In the genomic region with DNA sequence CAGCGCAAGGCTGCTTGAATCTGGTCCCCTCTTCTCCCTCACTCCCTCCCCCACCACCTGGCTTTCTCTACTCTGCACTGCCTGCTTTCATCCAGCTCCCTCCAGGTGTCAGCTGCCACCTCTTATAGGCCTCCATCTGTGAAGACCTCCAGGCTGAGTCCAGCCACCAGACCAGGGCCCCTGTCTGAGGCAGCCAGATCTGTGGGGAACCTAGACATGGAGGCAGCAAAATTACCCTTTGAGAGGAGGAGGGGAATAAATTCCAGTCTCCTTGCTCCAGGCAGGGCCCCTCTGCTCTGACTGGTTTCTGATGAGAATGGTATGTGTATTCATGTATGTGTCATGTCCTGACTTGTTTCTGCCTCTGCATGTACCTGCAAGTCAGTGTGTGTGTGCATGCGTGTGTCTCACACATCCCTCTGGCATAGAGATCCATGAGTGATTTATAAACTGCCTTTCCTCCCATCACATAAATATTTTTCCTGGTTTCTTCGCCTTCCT, we compare ENCODE assay signal across 10 cellular contexts. TPM values are rescaled to one million over a fixed set of nuclear protein-coding genes. Genes with fewer than 3 reads are reported as not detected.
DNase-seq lines count a peak whose midpoint lies in the region; ATAC-seq and TF ChIP-seq lines count a peak whose summit lies in the region.
"Had no signal": no experiment of that assay in that cellular context is flagged by ENCODE, and none has a peak within 500 bp of the region (broad histone marks: within the 10 kb centered on the region; RNA-seq: fewer than 3 reads in every experiment).

No MANE protein-coding gene starts in this region.

- H2AFZ ChIP-seq in GM23338, result no peak overlapping the region

- no peaks in the 10 kb centered on the region for H3K9me2 ChIP-seq in GM23338 (ENCODE audit: insufficient read depth)

- H4K20me1 ChIP-seq in GM23338 (replicated peaks; ENCODE audit: insufficient read depth), result no peaks in the 10 kb centered on the region

- TF ChIP-seq CTCF in GM23338 (conservative IDR thresholded peaks at IDR 0.05; ENCODE audit: low read depth in 2 of 2) (no peak), breast epithelium (IDR thresholded peaks at IDR 0.05) (no peak), left lung (IDR thresholded peaks at IDR 0.05) (no peak)

- peaks cover 23% of the 10 kb centered on the region for H3K27me3 Mint-ChIP-seq in GM23338 (ENCODE audit: insufficient read depth, low read depth, poor library complexity)

- ATAC-seq in GM23338, result no peak; the same call in 2 of the 3 replicates
- ATAC-seq in left lung, result peak; percentile 30
- ATAC-seq in HG03025 (IDR thresholded peaks at IDR 0.05; ENCODE audit: low FRiP score, unreplicated experiment), result no peak
- no peak for ATAC-seq in HG02610 (IDR thresholded peaks at IDR 0.05; ENCODE audit: unreplicated experiment)
- ATAC-seq in HG02885 (IDR thresholded peaks at IDR 0.05; ENCODE audit: poor library complexity, unreplicated experiment), result no peak

- no peaks in the 10 kb centered on the region for H3K9me3 ChIP-seq in breast epithelium
- H3K9me3 ChIP-seq in left lung, result no peaks in the 10 kb centered on the region

- no peaks in the 10 kb centered on the region; the same call in 2 of the 3 replicates for H3K9me3 Mint-ChIP-seq in GM23338

- intact Hi-C loops in breast epithelium (cut with DNase I; ENCODE audit: low total_unique reads) (no loop called here), left lung (cut with DNase I) (no loop called here), posterior vena cava (cut with DNase I) (no loop called here)

- H3K4me1 ChIP-seq in GM23338 (ENCODE audit: insufficient read depth) (peaks cover 60% of the 10 kb centered on the region), breast epithelium (peaks cover 3 to 9% of the 10 kb centered on the region in 2 donors), left lung (peaks cover 15 to 69% of the 10 kb centered on the region in 2 donors)

- peak overlapping the region; percentile 89 for H3K27ac Mint-ChIP-seq in GM23338

- H3K27me3 ChIP-seq in GM23338 (ENCODE audit: insufficient read depth) (no peaks in the 10 kb centered on the region), breast epithelium (no peaks in the 10 kb centered on the region), left lung (no peaks in the 10 kb centered on the region)

- no peak for TF ChIP-seq POLR2A in breast epithelium (IDR thresholded peaks at IDR 0.05)

- H3K4me2 ChIP-seq in GM23338, result peak overlapping the region; percentile 55; the same call in 1 of the 2 replicates

- H3K36me3 ChIP-seq in GM23338 (ENCODE audit: insufficient read depth) (no peaks in the 10 kb centered on the region), breast epithelium (no peaks in the 10 kb centered on the region), left lung (no peaks in the 10 kb centered on the region)

- H3K4me3 ChIP-seq in GM23338, result no peak overlapping the region
- no peak overlapping the region for H3K4me3 ChIP-seq in breast epithelium
- H3K4me3 ChIP-seq in left lung, result no peak overlapping the region

- peaks cover 9% of the 10 kb centered on the region; the same call in 1 of the 3 replicates for H3K36me3 Mint-ChIP-seq in GM23338 (ENCODE audit: low read depth)

- no peak overlapping the region for H3K4me3 Mint-ChIP-seq in GM23338

- H3F3A ChIP-seq in GM23338 (replicated peaks; ENCODE audit: low read depth), result peaks cover 11% of the 10 kb centered on the region; the same call in 1 of the 2 replicates

- DNase-seq in AG08396 (ENCODE audit: low spot score) (peak; percentile 47), GM23338 (ENCODE audit: low spot score) (no peak), breast epithelium (ENCODE audit: low spot score in 2 of 2) (peak in 1 of 2 donors; percentile 85), left lung (no peak), posterior vena cava (ENCODE audit: low spot score) (no peak)
- DNase-seq: NCI-H2029, nucleus accumbens had no signal

- H3K4me1 Mint-ChIP-seq in GM23338, result peaks cover 70% of the 10 kb centered on the region

- H3K27ac ChIP-seq in GM23338 (ENCODE audit: low read depth), result peak overlapping the region; percentile 90
- peak overlapping the region; percentile 78 to 79 for H3K27ac ChIP-seq in breast epithelium
- peak overlapping the region; percentile 19 to 53 for H3K27ac ChIP-seq in left lung

- peaks cover 31% of the 10 kb centered on the region for H3K79me2 ChIP-seq in GM23338 (replicated peaks; ENCODE audit: insufficient read depth)

TF ChIP-seq in GM23338, 12 proteins besides CTCF, POLR2A, EP300 and RAD21:
- no peak for TF ChIP-seq ZNF114 (CRISPR knock-in tag; IDR thresholded peaks at IDR 0.05)
- TF ChIP-seq ETS1 (IDR thresholded peaks at IDR 0.05), result no peak
- TF ChIP-seq JUNB (IDR thresholded peaks at IDR 0.05; ENCODE audit: unreplicated experiment), result no peak
- TF ChIP-seq, protein P1, sequence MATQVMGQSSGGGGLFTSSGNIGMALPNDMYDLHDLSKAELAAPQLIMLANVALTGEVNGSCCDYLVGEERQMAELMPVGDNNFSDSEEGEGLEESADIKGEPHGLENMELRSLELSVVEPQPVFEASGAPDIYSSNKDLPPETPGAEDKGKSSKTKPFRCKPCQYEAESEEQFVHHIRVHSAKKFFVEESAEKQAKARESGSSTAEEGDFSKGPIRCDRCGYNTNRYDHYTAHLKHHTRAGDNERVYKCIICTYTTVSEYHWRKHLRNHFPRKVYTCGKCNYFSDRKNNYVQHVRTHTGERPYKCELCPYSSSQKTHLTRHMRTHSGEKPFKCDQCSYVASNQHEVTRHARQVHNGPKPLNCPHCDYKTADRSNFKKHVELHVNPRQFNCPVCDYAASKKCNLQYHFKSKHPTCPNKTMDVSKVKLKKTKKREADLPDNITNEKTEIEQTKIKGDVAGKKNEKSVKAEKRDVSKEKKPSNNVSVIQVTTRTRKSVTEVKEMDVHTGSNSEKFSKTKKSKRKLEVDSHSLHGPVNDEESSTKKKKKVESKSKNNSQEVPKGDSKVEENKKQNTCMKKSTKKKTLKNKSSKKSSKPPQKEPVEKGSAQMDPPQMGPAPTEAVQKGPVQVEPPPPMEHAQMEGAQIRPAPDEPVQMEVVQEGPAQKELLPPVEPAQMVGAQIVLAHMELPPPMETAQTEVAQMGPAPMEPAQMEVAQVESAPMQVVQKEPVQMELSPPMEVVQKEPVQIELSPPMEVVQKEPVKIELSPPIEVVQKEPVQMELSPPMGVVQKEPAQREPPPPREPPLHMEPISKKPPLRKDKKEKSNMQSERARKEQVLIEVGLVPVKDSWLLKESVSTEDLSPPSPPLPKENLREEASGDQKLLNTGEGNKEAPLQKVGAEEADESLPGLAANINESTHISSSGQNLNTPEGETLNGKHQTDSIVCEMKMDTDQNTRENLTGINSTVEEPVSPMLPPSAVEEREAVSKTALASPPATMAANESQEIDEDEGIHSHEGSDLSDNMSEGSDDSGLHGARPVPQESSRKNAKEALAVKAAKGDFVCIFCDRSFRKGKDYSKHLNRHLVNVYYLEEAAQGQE (IDR thresholded peaks at IDR 0.05; ENCODE audit: unreplicated experiment), result no peak

RNA-seq across cellular contexts. Expression of gene MINK1, which starts 21.1 kb away (rescaled TPM):
- 42.1 and 54.9 TPM in 2 replicates for total RNA-seq in GM23338 (2014; rRNA removed; shearing (Covaris generic))
- polyA plus RNA-seq in GM23338 (2016; fragmentation: Nextera tagmentation; extraction: Ambion mirVana), result 17.3 and 19.4 TPM in 2 replicates
- 10 to 100 TPM; 25.9 to 58.7 (median 42.0) TPM for total RNA-seq in breast epithelium
- total RNA-seq in left lung, result 10 to 100 TPM; 84.1 to 85.4 TPM
- total RNA-seq in posterior vena cava, result 10 to 100 TPM; 53.3 to 67.0 TPM

RNA-seq across cellular contexts. Expression of gene C17orf107, which starts 45.1 kb away (rescaled TPM):
- 3.6 and 5.9 TPM in 2 replicates for total RNA-seq in GM23338 (2014; rRNA removed; shearing (Covaris generic))
- 0.78 and 1.9 TPM in 2 replicates for polyA plus RNA-seq in GM23338 (2016; fragmentation: Nextera tagmentation; extraction: Ambion mirVana)
- total RNA-seq in breast epithelium (10 to 100 TPM in 1 of 3 donors, 1 to 10 TPM in 1, not detected in 1; 3.9 to 10.5 TPM), left lung (1 to 10 TPM; 2.0 to 5.3 TPM), posterior vena cava (1 to 10 TPM in 1 of 2 donors, under 1 TPM in 1; 1.00 to 1.3 TPM)

RNA-seq across cellular contexts. Expression of gene PLD2, which starts 47.3 kb away (rescaled TPM):
- total RNA-seq in GM23338 (2014; rRNA removed; shearing (Covaris generic)), result 49.9 and 55.9 TPM in 2 replicates
- polyA plus RNA-seq in GM23338 (2016; fragmentation: Nextera tagmentation; extraction: Ambion mirVana), result 20.2 and 22.1 TPM in 2 replicates
- total RNA-seq in breast epithelium, result 10 to 100 TPM; 17.1 to 40.6 (median 30.3) TPM
- 10 to 100 TPM; 30.0 to 34.7 TPM for total RNA-seq in left lung
- 10 to 100 TPM; 22.2 to 30.3 TPM for total RNA-seq in posterior vena cava

RNA-seq across cellular contexts. Expression of gene CHRNE, which starts 48.7 kb away (rescaled TPM):
- total RNA-seq in GM23338 (2014; rRNA removed; shearing (Covaris generic)), result 0.23 and 1.2 TPM in 2 replicates
- polyA plus RNA-seq in GM23338 (2016; fragmentation: Nextera tagmentation; extraction: Ambion mirVana), result 0.24 and 0.50 TPM in 2 replicates
- total RNA-seq in breast epithelium (1 to 10 TPM in 1 of 3 donors, under 1 TPM in 2; 0.16 to 2.0 (median 0.73) TPM), left lung (1 to 10 TPM; 2.9 to 4.9 TPM), posterior vena cava (1 to 10 TPM in 1 of 2 donors, under 1 TPM in 1; 0.57 to 1.5 TPM)

Comparison
In these comparisons a context has a peak if more than half of its experiments do, and no peak if none do; other contexts are left out.
1. H3K27ac ChIP-seq: peak in every context shown above with its lines; median percentile 90 in GM23338; 78 in breast epithelium; 36 in left lung.